ENCODE assay signal across 26 cellular contexts in genomic region chr22:30923168-30923900, GRCh38. TPM values are rescaled to one million over a fixed set of nuclear protein-coding genes. Genes with fewer than 3 reads are reported as not detected.
DNase-seq lines count a peak whose midpoint lies in the region; ATAC-seq and TF ChIP-seq lines count a peak whose summit lies in the region.
"Had no signal": no experiment of that assay in that cellular context is flagged by ENCODE, and none has a peak within 500 bp of the region (broad histone marks: within the 10 kb centered on the region; RNA-seq: fewer than 3 reads in every experiment).

No MANE protein-coding gene starts in this region.

- peaks cover 0 to 50% (median 8%) of the 10 kb centered on the region in 3 experiments for H3K36me3 ChIP-seq in naive thymus-derived CD4-positive, alpha-beta T cell (ENCODE audit: control insufficient read depth in 2 of 3, insufficient read depth in 3 of 3, low read length in 3 of 3)
- H3K36me3 ChIP-seq in vagina, result peaks cover 0 to 26% of the 10 kb centered on the region in 2 donors

- no peak for TF ChIP-seq POLR2A in vagina (IDR thresholded peaks at IDR 0.05)

- peaks cover 6 to 16% of the 10 kb centered on the region in 2 donors for H3K4me1 ChIP-seq in naive thymus-derived CD4-positive, alpha-beta T cell (ENCODE audit: control insufficient read depth in 2 of 2, insufficient read depth in 2 of 2, low read length in 2 of 2)
- peaks cover 14% of the 10 kb centered on the region for H3K4me1 ChIP-seq in vagina

- POLR2A ChIA-PET in naive thymus-derived CD4-positive, alpha-beta T cell (lab: Charles Lee), result interaction anchor here (0.6 to 9.2 kb wide), 8 partner anchors 8 to 307 kb away, joined by 3 to 104 read pairs (median 5); partner anchors contain the start of genes MORC2 and TUG1

- peaks cover 10% of the 10 kb centered on the region for H3K36me3 Mint-ChIP-seq in activated naive CD4-positive, alpha-beta T cell treated with anti-CD3 and anti-CD28 coated beads, Interleukin-2, amount 50 U/mL, for 24 hours
- H3K36me3 Mint-ChIP-seq in activated naive CD4-positive, alpha-beta T cell treated with anti-CD3 and anti-CD28 coated beads, Interleukin-2, amount 10 ng/mL, durations not matched to agents 7 days and 5 days, result peaks cover 40% of the 10 kb centered on the region
- peaks cover 11 to 38% (median 17%) of the 10 kb centered on the region in 5 donors for H3K36me3 Mint-ChIP-seq in naive thymus-derived CD4-positive, alpha-beta T cell

- H3K27ac ChIP-seq in naive thymus-derived CD4-positive, alpha-beta T cell (ENCODE audit: low read depth, low read length), result no peak overlapping the region
- no peak overlapping the region for H3K27ac ChIP-seq in vagina
- H3K27ac ChIP-seq: cardiac muscle cell, GM23248, neutrophil had no signal

- no peak for TF ChIP-seq CTCF in vagina (IDR thresholded peaks at IDR 0.05)

- no peaks in the 10 kb centered on the region for H3K27me3 Mint-ChIP-seq in activated naive CD4-positive, alpha-beta T cell treated with anti-CD3 and anti-CD28 coated beads, Interleukin-2, amount 50 U/mL, for 24 hours
- H3K27me3 Mint-ChIP-seq in activated naive CD4-positive, alpha-beta T cell treated with anti-CD3 and anti-CD28 coated beads, Interleukin-2, amount 10 ng/mL, durations not matched to agents 7 days and 5 days, result no peaks in the 10 kb centered on the region
- peaks cover 0 to 2% (median 0%) of the 10 kb centered on the region in 5 donors for H3K27me3 Mint-ChIP-seq in naive thymus-derived CD4-positive, alpha-beta T cell
- H3K27me3 Mint-ChIP-seq: activated B cell treated with CpG ODN at 0.5 μM for 24 hours, IgD-negative memory B cell had no signal

- H3K4me3 Mint-ChIP-seq in activated naive CD4-positive, alpha-beta T cell treated with anti-CD3 and anti-CD28 coated beads, Interleukin-2, amount 50 U/mL, for 24 hours, result no peak overlapping the region
- H3K4me3 Mint-ChIP-seq in activated naive CD4-positive, alpha-beta T cell treated with anti-CD3 and anti-CD28 coated beads, Interleukin-2, amount 10 ng/mL, durations not matched to agents 7 days and 5 days, result no peak overlapping the region
- no peak overlapping the region for H3K4me3 Mint-ChIP-seq in naive thymus-derived CD4-positive, alpha-beta T cell
- H3K4me3 Mint-ChIP-seq: endodermal cell had no signal

- intact Hi-C loops in naive thymus-derived CD4-positive, alpha-beta T cell (cut with micrococcal nuclease), result loop anchor here (2.0 to 5.0 kb wide), 2 partner anchors 19 to 309 kb away; no protein-coding TSS in a partner anchor
- intact Hi-C loops in vagina (cut with DNase I), result loop anchor here (10.0 kb wide), 1 partner anchor 289 kb away; the partner anchor contains the start of gene SLC35E4
- intact Hi-C loops in Right ventricle myocardium superior (cut with DNase I), result loop anchor here (5.0 to 10.0 kb wide), 2 partner anchors 156 to 299 kb away; no protein-coding TSS in a partner anchor

- CTCF ChIA-PET in activated naive CD4-positive, alpha-beta T cell treated with anti-CD3 and anti-CD28 coated beads, Interleukin-2, amount 10 ng/mL, durations not matched to agents 7 days and 5 days (lab: Charles Lee), result interaction anchor here (1.2 kb wide), 1 partner anchor 156 kb away, joined by 3 read pairs; no protein-coding TSS in a partner anchor
- CTCF ChIA-PET in naive thymus-derived CD4-positive, alpha-beta T cell (lab: Charles Lee), result interaction anchor here (0.6 to 0.7 kb wide), 3 partner anchors 181 to 349 kb away, joined by 3 to 4 read pairs (median 3); no protein-coding TSS in a partner anchor

- H3K9me3 Mint-ChIP-seq in activated naive CD4-positive, alpha-beta T cell treated with anti-CD3 and anti-CD28 coated beads, Interleukin-2, amount 50 U/mL, for 24 hours, result no peaks in the 10 kb centered on the region
- no peaks in the 10 kb centered on the region for H3K9me3 Mint-ChIP-seq in activated naive CD4-positive, alpha-beta T cell treated with anti-CD3 and anti-CD28 coated beads, Interleukin-2, amount 10 ng/mL, durations not matched to agents 7 days and 5 days
- H3K9me3 Mint-ChIP-seq in naive thymus-derived CD4-positive, alpha-beta T cell, result peaks cover 0 to 1% (median 0%) of the 10 kb centered on the region in 11 donors
- H3K9me3 Mint-ChIP-seq: activated B cell treated with CpG ODN at 0.5 μM for 24 hours, endodermal cell, IgD-negative memory B cell had no signal

- no peak for DNase-seq in activated naive CD4-positive, alpha-beta T cell treated with anti-CD3 and anti-CD28 coated beads, Interleukin-2, amount 10 ng/mL, durations not matched to agents 7 days and 5 days
- DNase-seq in ecto neural progenitor cell (ENCODE audit: low spot score), result peak; percentile 12
- no peak for DNase-seq in naive thymus-derived CD4-positive, alpha-beta T cell
- peak; percentile 70 to 71 for DNase-seq in vagina (ENCODE audit: extremely low spot score in 2 of 2)
- no peak for DNase-seq in Right ventricle myocardium superior
- DNase-seq in activated gamma-delta T cell (lab: John Stamatoyannopoulos, UW), result no peak
- DNase-seq: activated B cell treated with CpG ODN at 0.5 μM for 24 hours; activated CD4-positive, alpha-beta T cell treated with anti-CD3 and anti-CD28 coated beads, Interleukin-2, amount 50 U/mL, for 1 hour; cortex of kidney; endodermal cell; glutamatergic neuron; GM23248; mesendoderm; NCI-H2107; NCI-H748 treated with DMSO at 0.1 percent for 48 hours; right cardiac atrium; spleen; stimulated activated CD4-positive, alpha-beta T cell treated with anti-CD3 and anti-CD28 coated beads, Interleukin-2, amount 100 ng/mL, for 24 hours had no signal

- H3K4me1 Mint-ChIP-seq in activated naive CD4-positive, alpha-beta T cell treated with anti-CD3 and anti-CD28 coated beads, Interleukin-2, amount 50 U/mL, for 24 hours, result peaks cover 24% of the 10 kb centered on the region
- H3K4me1 Mint-ChIP-seq in activated naive CD4-positive, alpha-beta T cell treated with anti-CD3 and anti-CD28 coated beads, Interleukin-2, amount 10 ng/mL, durations not matched to agents 7 days and 5 days, result peaks cover 18% of the 10 kb centered on the region
- H3K4me1 Mint-ChIP-seq in naive thymus-derived CD4-positive, alpha-beta T cell, result peaks cover 12 to 22% (median 19%) of the 10 kb centered on the region in 7 donors
- H3K4me1 Mint-ChIP-seq: endodermal cell had no signal

- no peak overlapping the region for H3K4me3 ChIP-seq in naive thymus-derived CD4-positive, alpha-beta T cell (ENCODE audit: low read length)
- no peak overlapping the region for H3K4me3 ChIP-seq in vagina
- H3K4me3 ChIP-seq: cardiac muscle cell, GM23248, tibial artery had no signal

- H3K9me3 ChIP-seq in naive thymus-derived CD4-positive, alpha-beta T cell (ENCODE audit: control insufficient read depth in 2 of 3, low read length in 3 of 3), result no peaks in the 10 kb centered on the region
- H3K9me3 ChIP-seq in vagina, result no peaks in the 10 kb centered on the region
- H3K9me3 ChIP-seq: left lung, neutrophil, Peyer's patch, spleen, tibial artery had no signal

- H3K27ac Mint-ChIP-seq in activated naive CD4-positive, alpha-beta T cell treated with anti-CD3 and anti-CD28 coated beads, Interleukin-2, amount 50 U/mL, for 24 hours, result peak overlapping the region; percentile 17
- no peak overlapping the region for H3K27ac Mint-ChIP-seq in activated naive CD4-positive, alpha-beta T cell treated with anti-CD3 and anti-CD28 coated beads, Interleukin-2, amount 10 ng/mL, durations not matched to agents 7 days and 5 days
- H3K27ac Mint-ChIP-seq in naive thymus-derived CD4-positive, alpha-beta T cell, result peak overlapping the region in 5 of 9 donors; percentile 23 to 90 (median 77)
- H3K27ac Mint-ChIP-seq: endodermal cell had no signal

- no peak for ATAC-seq in naive thymus-derived CD4-positive, alpha-beta T cell
- no peak for ATAC-seq in GM18909 (IDR thresholded peaks at IDR 0.05; ENCODE audit: poor library complexity, unreplicated experiment)
- ATAC-seq in Right ventricle myocardium superior (ENCODE audit: poor library complexity), result no peak
- ATAC-seq: left lung had no signal

- H3K27me3 ChIP-seq in naive thymus-derived CD4-positive, alpha-beta T cell (ENCODE audit: control insufficient read depth in 2 of 2, insufficient read depth in 2 of 2, low read length in 2 of 2), result no peaks in the 10 kb centered on the region
- no peaks in the 10 kb centered on the region for H3K27me3 ChIP-seq in vagina
- H3K27me3 ChIP-seq: cardiac muscle cell, left lung, Peyer's patch, spleen, tibial artery had no signal

RNA-seq across cellular contexts. Expression of gene MORC2, which starts 45.2 kb away (rescaled TPM):
- total RNA-seq in naive thymus-derived CD4-positive, alpha-beta T cell, result 10 to 100 TPM; 34.8 to 66.9 (median 46.5) TPM
- 10 to 100 TPM; 12.8 to 25.6 TPM for polyA plus RNA-seq in naive thymus-derived CD4-positive, alpha-beta T cell
- 18.4 TPM for total RNA-seq in vagina
- 20.1 TPM for total RNA-seq in Right ventricle myocardium superior

RNA-seq across cellular contexts. Expression of gene TUG1, which starts 45.7 kb away (rescaled TPM):
- 100 to 1,000 TPM in 3 of 5 experiments, 10 to 100 TPM in 2; 82.7 to 159 (median 113) TPM for total RNA-seq in naive thymus-derived CD4-positive, alpha-beta T cell
- 10 to 100 TPM; 24.0 to 33.3 TPM for polyA plus RNA-seq in naive thymus-derived CD4-positive, alpha-beta T cell
- 85.0 TPM for total RNA-seq in vagina
- 30.9 TPM for total RNA-seq in Right ventricle myocardium superior

Comparison
In these comparisons a context has a peak if more than half of its experiments do, and no peak if none do; other contexts are left out.
1. DNase-seq: peak in ecto neural progenitor cell (single experiment) and vagina (2 of 2); none in activated naive CD4-positive, alpha-beta T cell treated with anti-CD3 and anti-CD28 coated beads, Interleukin-2, amount 10 ng/mL, durations not matched to agents 7 days and 5 days (single experiment), naive thymus-derived CD4-positive, alpha-beta T cell (0 of 9), Right ventricle myocardium superior (single experiment) and activated gamma-delta T cell (single experiment).